Comparison of ENCODE assay signal across 1 cellular context in the genomic region with DNA sequence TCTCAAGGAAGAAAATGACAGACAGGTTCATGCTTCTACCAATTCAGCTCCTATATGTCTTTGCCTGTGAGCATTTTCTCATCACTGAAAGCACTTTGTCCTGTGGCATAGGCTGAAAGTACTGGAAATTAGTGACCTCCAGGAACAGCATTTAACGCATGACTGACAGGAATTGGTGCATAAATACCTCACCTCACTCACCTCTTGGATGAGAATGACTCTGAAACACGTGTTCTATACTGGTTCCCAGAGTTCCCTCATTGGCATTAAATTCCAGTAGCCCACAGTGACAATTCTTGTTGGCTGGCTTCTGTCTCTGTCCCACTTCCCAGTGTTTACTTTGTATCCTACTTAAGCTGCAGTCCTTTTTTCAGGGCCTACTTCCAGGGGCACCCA.
TF ChIP-seq lines count a peak whose summit lies in the region.

No MANE protein-coding gene starts in this region.

TF ChIP-seq in SK-N-SH, 30 proteins besides CTCF, POLR2A, EP300 and RAD21 (continued from another document):
- TF ChIP-seq, protein P1, sequence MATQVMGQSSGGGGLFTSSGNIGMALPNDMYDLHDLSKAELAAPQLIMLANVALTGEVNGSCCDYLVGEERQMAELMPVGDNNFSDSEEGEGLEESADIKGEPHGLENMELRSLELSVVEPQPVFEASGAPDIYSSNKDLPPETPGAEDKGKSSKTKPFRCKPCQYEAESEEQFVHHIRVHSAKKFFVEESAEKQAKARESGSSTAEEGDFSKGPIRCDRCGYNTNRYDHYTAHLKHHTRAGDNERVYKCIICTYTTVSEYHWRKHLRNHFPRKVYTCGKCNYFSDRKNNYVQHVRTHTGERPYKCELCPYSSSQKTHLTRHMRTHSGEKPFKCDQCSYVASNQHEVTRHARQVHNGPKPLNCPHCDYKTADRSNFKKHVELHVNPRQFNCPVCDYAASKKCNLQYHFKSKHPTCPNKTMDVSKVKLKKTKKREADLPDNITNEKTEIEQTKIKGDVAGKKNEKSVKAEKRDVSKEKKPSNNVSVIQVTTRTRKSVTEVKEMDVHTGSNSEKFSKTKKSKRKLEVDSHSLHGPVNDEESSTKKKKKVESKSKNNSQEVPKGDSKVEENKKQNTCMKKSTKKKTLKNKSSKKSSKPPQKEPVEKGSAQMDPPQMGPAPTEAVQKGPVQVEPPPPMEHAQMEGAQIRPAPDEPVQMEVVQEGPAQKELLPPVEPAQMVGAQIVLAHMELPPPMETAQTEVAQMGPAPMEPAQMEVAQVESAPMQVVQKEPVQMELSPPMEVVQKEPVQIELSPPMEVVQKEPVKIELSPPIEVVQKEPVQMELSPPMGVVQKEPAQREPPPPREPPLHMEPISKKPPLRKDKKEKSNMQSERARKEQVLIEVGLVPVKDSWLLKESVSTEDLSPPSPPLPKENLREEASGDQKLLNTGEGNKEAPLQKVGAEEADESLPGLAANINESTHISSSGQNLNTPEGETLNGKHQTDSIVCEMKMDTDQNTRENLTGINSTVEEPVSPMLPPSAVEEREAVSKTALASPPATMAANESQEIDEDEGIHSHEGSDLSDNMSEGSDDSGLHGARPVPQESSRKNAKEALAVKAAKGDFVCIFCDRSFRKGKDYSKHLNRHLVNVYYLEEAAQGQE (IDR thresholded peaks at IDR 0.05; ENCODE audit: low read depth, low read length) = no peak
- no peak for TF ChIP-seq SMC3 (IDR thresholded peaks at IDR 0.05; ENCODE audit: low read depth, low read length)
- no peak for TF ChIP-seq FOXJ3 (CRISPR knock-in tag; IDR thresholded peaks at IDR 0.05)
- TF ChIP-seq, protein P2, sequence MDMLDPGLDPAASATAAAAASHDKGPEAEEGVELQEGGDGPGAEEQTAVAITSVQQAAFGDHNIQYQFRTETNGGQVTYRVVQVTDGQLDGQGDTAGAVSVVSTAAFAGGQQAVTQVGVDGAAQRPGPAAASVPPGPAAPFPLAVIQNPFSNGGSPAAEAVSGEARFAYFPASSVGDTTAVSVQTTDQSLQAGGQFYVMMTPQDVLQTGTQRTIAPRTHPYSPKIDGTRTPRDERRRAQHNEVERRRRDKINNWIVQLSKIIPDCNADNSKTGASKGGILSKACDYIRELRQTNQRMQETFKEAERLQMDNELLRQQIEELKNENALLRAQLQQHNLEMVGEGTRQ (IDR thresholded peaks at IDR 0.05; ENCODE audit: borderline replicate concordance, low read depth, low read length) = no peak
- no peak for TF ChIP-seq TEAD4 (IDR thresholded peaks at IDR 0.05; ENCODE audit: borderline replicate concordance, insufficient read depth)
- no peak for TF ChIP-seq MXI1 (IDR thresholded peaks at IDR 0.05; ENCODE audit: low read depth, low read length)
- TF ChIP-seq, protein P3, sequence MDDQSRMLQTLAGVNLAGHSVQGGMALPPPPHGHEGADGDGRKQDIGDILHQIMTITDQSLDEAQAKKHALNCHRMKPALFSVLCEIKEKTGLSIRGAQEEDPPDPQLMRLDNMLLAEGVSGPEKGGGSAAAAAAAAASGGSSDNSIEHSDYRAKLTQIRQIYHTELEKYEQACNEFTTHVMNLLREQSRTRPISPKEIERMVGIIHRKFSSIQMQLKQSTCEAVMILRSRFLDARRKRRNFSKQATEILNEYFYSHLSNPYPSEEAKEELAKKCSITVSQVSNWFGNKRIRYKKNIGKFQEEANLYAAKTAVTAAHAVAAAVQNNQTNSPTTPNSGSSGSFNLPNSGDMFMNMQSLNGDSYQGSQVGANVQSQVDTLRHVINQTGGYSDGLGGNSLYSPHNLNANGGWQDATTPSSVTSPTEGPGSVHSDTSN (IDR thresholded peaks at IDR 0.05) = no peak
- TF ChIP-seq, protein P4, sequence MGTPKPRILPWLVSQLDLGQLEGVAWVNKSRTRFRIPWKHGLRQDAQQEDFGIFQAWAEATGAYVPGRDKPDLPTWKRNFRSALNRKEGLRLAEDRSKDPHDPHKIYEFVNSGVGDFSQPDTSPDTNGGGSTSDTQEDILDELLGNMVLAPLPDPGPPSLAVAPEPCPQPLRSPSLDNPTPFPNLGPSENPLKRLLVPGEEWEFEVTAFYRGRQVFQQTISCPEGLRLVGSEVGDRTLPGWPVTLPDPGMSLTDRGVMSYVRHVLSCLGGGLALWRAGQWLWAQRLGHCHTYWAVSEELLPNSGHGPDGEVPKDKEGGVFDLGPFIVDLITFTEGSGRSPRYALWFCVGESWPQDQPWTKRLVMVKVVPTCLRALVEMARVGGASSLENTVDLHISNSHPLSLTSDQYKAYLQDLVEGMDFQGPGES (IDR thresholded peaks at IDR 0.05; ENCODE audit: low read depth, low read length) = no peak
- TF ChIP-seq NFIC (IDR thresholded peaks at IDR 0.05; ENCODE audit: borderline replicate concordance) = no peak
- no peak for TF ChIP-seq SIN3A (IDR thresholded peaks at IDR 0.05; ENCODE audit: borderline replicate concordance, low read depth, low read length)
- no peak for TF ChIP-seq RXRA (IDR thresholded peaks at IDR 0.05; ENCODE audit: borderline replicate concordance, low read depth)
